Comparison of ENCODE assay signal across 8 cellular contexts in the genomic region with DNA sequence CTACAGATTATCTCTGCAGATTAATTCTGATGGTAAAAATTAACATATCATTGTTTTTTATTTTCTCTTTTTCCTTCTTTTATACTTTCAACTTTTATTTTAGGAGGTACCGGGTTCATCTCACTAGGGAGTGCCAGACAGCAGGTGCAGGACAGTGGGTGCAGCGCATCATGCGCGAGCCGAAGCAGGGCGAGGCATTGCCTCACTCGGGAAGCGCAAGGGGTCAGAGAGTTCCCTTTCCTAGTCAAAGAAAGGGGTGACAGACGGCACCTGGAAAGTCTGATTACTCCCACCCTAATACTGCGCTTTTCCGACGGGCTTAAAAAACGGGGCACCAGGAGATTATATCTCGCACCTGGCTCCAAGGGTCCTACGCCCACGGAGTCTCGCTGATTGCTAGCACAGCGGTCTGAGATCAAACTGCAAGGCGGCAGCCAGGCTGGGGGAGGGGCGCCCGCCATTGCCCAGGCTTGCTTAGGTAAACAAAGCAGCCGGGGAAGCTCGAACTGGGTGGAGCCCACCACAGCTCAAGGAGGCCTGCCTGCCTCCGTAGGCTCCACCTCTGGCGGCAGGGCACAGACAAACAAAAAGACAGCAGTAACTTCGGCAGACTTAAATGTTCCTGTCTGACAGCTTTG.
DNase-seq lines count a peak whose midpoint lies in the region; ATAC-seq and TF ChIP-seq lines count a peak whose summit lies in the region.
"Not testable (repeated sequence)": the region's sequence is repeated elsewhere in the genome, so short reads cannot be mapped to it uniquely, and the experiment has no call there.

No MANE protein-coding gene starts in this region.

- not testable (repeated sequence) for H3K27me3 ChIP-seq in Caco-2 (replicated peaks; ENCODE audit: control insufficient read depth, insufficient read depth, low read length); H7 (ENCODE audit: control insufficient read depth, insufficient read depth, low read length); neural progenitor cell

- H3K27ac Mint-ChIP-seq in Caco-2 (ENCODE audit: unreplicated experiment); WTC11; neural progenitor cell: not testable (repeated sequence)
- peak overlapping the region; percentile 35 for H3K27ac Mint-ChIP-seq in nephron progenitor cell

- not testable (repeated sequence) for H3F3A ChIP-seq in neural progenitor cell (ENCODE audit: low read depth)

- H3K9ac ChIP-seq in neural progenitor cell = not testable (repeated sequence)

- intact Hi-C loops in Caco-2 (cut with micrococcal nuclease; ENCODE audit: unreplicated experiment) = loop anchor here (1.0 kb wide), 1 partner anchor 15 kb away; no protein-coding TSS in a partner anchor

- not testable (repeated sequence) for H3K4me2 ChIP-seq in neural progenitor cell

- H3K9me3 ChIP-seq in Caco-2; neural progenitor cell (ENCODE audit: low read depth): not testable (repeated sequence)

- H4K20me1 ChIP-seq in neural progenitor cell (ENCODE audit: low read depth) = not testable (repeated sequence)

- BruUV-seq in Caco-2 (replicated peaks; lab: Mats Ljungman, UMichigan) = not testable (repeated sequence)

- peak overlapping the region; percentile 24; the same call in 1 of the 2 replicates for H3K4me3 ChIP-seq in Caco-2 (ENCODE audit: low read depth, low read length)
- peak overlapping the region; percentile 3; the same call in 1 of the 2 replicates for H3K4me3 ChIP-seq in H7 (ENCODE audit: insufficient read depth, low read depth, low read length)
- not testable (repeated sequence) for H3K4me3 ChIP-seq in neural progenitor cell

- POLR2A ChIA-PET in Caco-2 (lab: Charles Lee); HEK293T (lab: Yijun Ruan, JAX); WTC11 (lab: Charles Lee): not testable (repeated sequence)

- not testable (repeated sequence) for H3K36me3 Mint-ChIP-seq in Caco-2 (ENCODE audit: insufficient read depth, unreplicated experiment); WTC11; nephron progenitor cell (ENCODE audit: low read depth); neural progenitor cell

- not testable (repeated sequence) for TF ChIP-seq CTCF in Caco-2 (IDR thresholded peaks at IDR 0.05; ENCODE audit: insufficient read depth in 1 of 2, low read depth in 1 of 2, low read length in 1 of 2, severe bottlenecking in 1 of 2, unreplicated experiment in 1 of 2); WTC11 (IDR thresholded peaks at IDR 0.05); nephron progenitor cell (IDR thresholded peaks at IDR 0.05); neural progenitor cell (IDR thresholded peaks at IDR 0.05)

- ATAC-seq in WTC11 = not testable (repeated sequence)

- H3K4me3 Mint-ChIP-seq in Caco-2 (ENCODE audit: unreplicated experiment) = peak overlapping the region; percentile 65
- peak overlapping the region; percentile 42 for H3K4me3 Mint-ChIP-seq in WTC11
- not testable (repeated sequence) for H3K4me3 Mint-ChIP-seq in nephron progenitor cell, neural progenitor cell

- H3K36me3 ChIP-seq in Caco-2 (ENCODE audit: control insufficient read depth, insufficient read depth, low read length); H7 (replicated peaks; ENCODE audit: control insufficient read depth, insufficient read depth, low read length); neural progenitor cell: not testable (repeated sequence)

- H3K27ac ChIP-seq in neural progenitor cell = not testable (repeated sequence)

- not testable (repeated sequence) for H3K4me1 ChIP-seq in Caco-2, neural progenitor cell

- CTCF ChIA-PET in Caco-2 (lab: Charles Lee); HEK293T (lab: Yijun Ruan, JAX); WTC11 (lab: Charles Lee): not testable (repeated sequence)

- not testable (repeated sequence) for H3K27me3 Mint-ChIP-seq in Caco-2 (ENCODE audit: insufficient read depth, unreplicated experiment); WTC11 (ENCODE audit: low read depth); nephron progenitor cell (ENCODE audit: low read depth, poor library complexity); neural progenitor cell (ENCODE audit: insufficient read depth, low read depth)

- not testable (repeated sequence) for H3K4me1 Mint-ChIP-seq in Caco-2 (ENCODE audit: low read depth, unreplicated experiment); nephron progenitor cell; neural progenitor cell
- H3K4me1 Mint-ChIP-seq in WTC11 = peaks cover 17% of the 10 kb centered on the region

- H3K9me3 Mint-ChIP-seq in Caco-2 (ENCODE audit: unreplicated experiment) = peaks cover 13% of the 10 kb centered on the region
- H3K9me3 Mint-ChIP-seq in WTC11 = peaks cover 14% of the 10 kb centered on the region
- not testable (repeated sequence) for H3K9me3 Mint-ChIP-seq in nephron progenitor cell, neural progenitor cell

- H3K79me2 ChIP-seq in neural progenitor cell (ENCODE audit: low read depth) = not testable (repeated sequence)

- H2AFZ ChIP-seq in neural progenitor cell (replicated peaks) = peak overlapping the region; percentile 18

- DNase-seq in Caco-2 = peak; percentile 59 to 62
- peak; percentile 22 for DNase-seq in ELF-1 (ENCODE audit: low read depth, low spot score)
- not testable (repeated sequence) for DNase-seq in H7; HEK293T (ENCODE audit: extremely low spot score); WTC11 (ENCODE audit: low spot score); nephron progenitor cell; neural progenitor cell (ENCODE audit: low spot score)
- DNase-seq in NCI-H69 (lab: John Stamatoyannopoulos, UW) = peak; percentile 58

TF ChIP-seq in HEK293T, 16 proteins besides CTCF, POLR2A, EP300 and RAD21:
- TF ChIP-seq L3MBTL2 (conservative IDR thresholded peaks at IDR 0.05) = peak; percentile 33; the same call in 1 of the 2 replicates
